14 cellular contexts compared by ENCODE assay signal in genomic region chr1:184825571-184825970, GRCh38.
DNase-seq lines count a peak whose midpoint lies in the region; ATAC-seq and TF ChIP-seq lines count a peak whose summit lies in the region.
"Had no signal": no experiment of that assay in that cellular context is flagged by ENCODE, and none has a peak within 500 bp of the region (broad histone marks: within the 10 kb centered on the region; RNA-seq: fewer than 3 reads in every experiment).

No MANE protein-coding gene starts in this region.

- peaks cover 13% of the 10 kb centered on the region; the same call in 1 of the 2 replicates for H3K79me2 ChIP-seq in OCI-LY3 (ENCODE audit: low read length)
- H3K79me2 ChIP-seq in mammary epithelial cell (ENCODE audit: insufficient read depth, low read length), result no peaks in the 10 kb centered on the region

- H2AFZ ChIP-seq in OCI-LY3 (ENCODE audit: low read depth, low read length) (no peak overlapping the region), mammary epithelial cell (ENCODE audit: low read depth, low read length) (no peak overlapping the region)

- TF ChIP-seq CTCF in OCI-LY3 (IDR thresholded peaks at IDR 0.05; ENCODE audit: low read depth, low read length) (no peak), left lung (IDR thresholded peaks at IDR 0.05) (no peak), mammary epithelial cell (conservative IDR thresholded peaks at IDR 0.05 in 1 of 2, IDR thresholded peaks at IDR 0.05 in 1 of 2; ENCODE audit: extremely low read depth in 1 of 2, insufficient read depth in 1 of 2, low read depth in 1 of 2, low read length in 2 of 2) (no peak)

- CTCF ChIA-PET in mammary epithelial cell (lab: Charles Lee; ENCODE audit: low non-redundant PET), result interaction anchor here (0.6 kb wide), 1 partner anchor 243 kb away, joined by 4 read pairs; no protein-coding TSS in a partner anchor

- H3K9me3 ChIP-seq in OCI-LY3 (ENCODE audit: insufficient read depth, low read length) (no peaks in the 10 kb centered on the region), left lung (no peaks in the 10 kb centered on the region), mammary epithelial cell (replicated peaks; ENCODE audit: insufficient read depth, low read length) (no peaks in the 10 kb centered on the region)
- H3K9me3 ChIP-seq: MG63, pancreas, transverse colon had no signal

- H3K27ac ChIP-seq in OCI-LY3 (ENCODE audit: low read length), result peak overlapping the region; percentile 82
- peak overlapping the region in 1 of 2 donors; percentile 77 for H3K27ac ChIP-seq in left lung
- no peak overlapping the region for H3K27ac ChIP-seq in mammary epithelial cell (ENCODE audit: insufficient read depth, low read depth, low read length)

- no peaks in the 10 kb centered on the region for H4K20me1 ChIP-seq in OCI-LY3 (ENCODE audit: insufficient read depth, low read length)
- no peaks in the 10 kb centered on the region for H4K20me1 ChIP-seq in mammary epithelial cell (ENCODE audit: insufficient read depth, low read length)

- intact Hi-C loops in left lung (cut with DNase I) (no loop called here), mammary epithelial cell (cut with micrococcal nuclease) (no loop called here)

- 45% methylated on average over 1 of the region's 1 CpG for WGBS in mammary epithelial cell (ENCODE audit: low coverage, missing lambda C conversion rate)

- peaks cover 61% of the 10 kb centered on the region for H3K36me3 ChIP-seq in OCI-LY3 (replicated peaks; ENCODE audit: low read depth, low read length)
- peaks cover 0 to 40% of the 10 kb centered on the region in 2 donors for H3K36me3 ChIP-seq in left lung
- no peaks in the 10 kb centered on the region for H3K36me3 ChIP-seq in mammary epithelial cell (ENCODE audit: insufficient read depth, low read length)
- H3K36me3 ChIP-seq: transverse colon had no signal

- dilution Hi-C loops in mammary epithelial cell (cut with HindIII; ENCODE audit: low sequenced_read_pairs), result no loop called here

- H3K9ac ChIP-seq in OCI-LY3 (ENCODE audit: low read length) (peak overlapping the region; percentile 46), mammary epithelial cell (ENCODE audit: insufficient read depth, low read length) (no peak overlapping the region)

- ATAC-seq in GM21447 (IDR thresholded peaks at IDR 0.05; ENCODE audit: unreplicated experiment) (peak; percentile 51), left lung (peak; percentile 53), GM21381 (IDR thresholded peaks at IDR 0.05; ENCODE audit: unreplicated experiment) (no peak)
- ATAC-seq: activated CD8-positive, alpha-beta T cell treated with anti-CD3 and anti-CD28 coated beads for 36 hours had no signal

- DNase-seq in Ammon's horn (ENCODE audit: low spot score), result peak; percentile 55
- DNase-seq in left lung, result no peak
- no peak for DNase-seq in mammary epithelial cell
- no peak for DNase-seq in NK-92 treated with Interleukin-12 subunit alpha and Interleukin-12 subunit beta, amount 100 ng/mL, for 24 hours (lab: John Stamatoyannopoulos, UW)
- DNase-seq in NCI-H1105 treated with DMSO at 0.1 percent for 48 hours (lab: John Stamatoyannopoulos, UW), result no peak
- DNase-seq: activated CD8-positive, alpha-beta T cell treated with anti-CD3 and anti-CD28 coated beads for 36 hours; MG63; NCI-H524 treated with DMSO at 0.1 percent for 48 hours; pancreas; transverse colon had no signal

- in situ Hi-C loops in mammary epithelial cell (cut with MboI; ENCODE audit: low sequenced_read_pairs in 2 of 2), result no loop called here

- BruUV-seq in mammary epithelial cell (replicated peaks; lab: Mats Ljungman, UMichigan), result no TSS peak

- H3K27me3 ChIP-seq in OCI-LY3 (ENCODE audit: low read depth, low read length) (no peaks in the 10 kb centered on the region), left lung (no peaks in the 10 kb centered on the region), mammary epithelial cell (ENCODE audit: insufficient read depth, low read length) (no peaks in the 10 kb centered on the region)
- H3K27me3 ChIP-seq: MG63, pancreas, transverse colon had no signal

- H3K4me3 ChIP-seq in OCI-LY3 (ENCODE audit: low read length), result peak overlapping the region; percentile 27; the same call in 1 of the 2 replicates
- no peak overlapping the region for H3K4me3 ChIP-seq in left lung
- no peak overlapping the region for H3K4me3 ChIP-seq in mammary epithelial cell (replicated peaks in 1 of 3; ENCODE audit: insufficient read depth in 1 of 3, low read depth in 2 of 3, low read length in 3 of 3)
- H3K4me3 ChIP-seq: lung, MG63, pancreas, transverse colon had no signal

- H3K4me1 ChIP-seq in OCI-LY3 (ENCODE audit: low read length), result peaks cover 66% of the 10 kb centered on the region
- peaks cover 5 to 38% of the 10 kb centered on the region in 2 donors for H3K4me1 ChIP-seq in left lung
- peaks cover 13% of the 10 kb centered on the region for H3K4me1 ChIP-seq in mammary epithelial cell (ENCODE audit: insufficient read depth, low read length)

- H3K4me2 ChIP-seq in OCI-LY3 (ENCODE audit: low read length) (peak overlapping the region; percentile 55), mammary epithelial cell (ENCODE audit: insufficient read depth, low read depth, low read length) (no peak overlapping the region)
